ENCODE assay signal across 8 cellular contexts in the genomic region with DNA sequence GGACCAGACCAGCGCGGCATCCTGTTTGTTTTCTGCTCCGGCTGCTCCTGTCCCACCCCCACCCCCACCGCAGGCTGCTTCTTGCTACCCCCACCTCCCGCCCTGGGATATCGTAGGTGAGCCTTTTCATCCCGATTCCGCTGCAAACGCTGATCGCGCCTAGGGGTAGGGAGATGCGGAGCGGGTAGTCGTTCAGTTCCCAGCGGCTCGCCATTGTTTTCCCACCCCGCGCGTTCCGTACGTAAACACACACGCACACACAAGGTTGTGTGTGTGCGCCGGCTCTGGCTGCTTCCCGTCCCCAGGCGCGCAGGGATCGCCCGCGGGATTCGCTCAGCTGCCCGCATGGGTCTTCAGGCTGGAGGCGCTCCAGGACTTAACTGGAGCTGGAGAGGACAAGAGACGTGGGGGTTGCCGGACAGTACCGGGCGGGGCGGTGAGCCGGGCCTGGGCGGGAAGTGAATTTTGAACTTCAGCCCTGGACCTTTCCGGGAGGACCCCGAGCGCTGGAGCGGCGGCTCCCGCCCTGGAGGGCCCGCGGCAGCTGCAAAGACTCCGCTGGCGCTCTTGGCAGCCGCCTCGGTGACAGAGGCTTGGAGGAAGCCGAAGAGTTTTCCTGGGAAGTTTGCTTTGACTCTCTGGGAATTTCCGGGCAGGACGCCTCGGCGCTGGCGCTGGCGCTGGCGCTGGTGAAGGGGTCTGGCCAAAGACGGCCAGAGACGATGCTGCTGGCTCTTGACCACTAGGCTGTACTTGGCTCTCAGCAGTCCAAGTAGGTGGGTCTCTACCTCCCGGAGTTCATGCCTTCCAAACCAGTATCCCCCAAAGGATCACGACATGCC. TPM values are rescaled to one million over a fixed set of nuclear protein-coding genes. Genes with fewer than 3 reads are reported as not detected.
DNase-seq lines count a peak whose midpoint lies in the region; ATAC-seq and TF ChIP-seq lines count a peak whose summit lies in the region.

No MANE protein-coding gene starts in this region.

- no peaks in the 10 kb centered on the region for H3K36me3 ChIP-seq in parathyroid adenoma (ENCODE audit: control insufficient read depth, insufficient read depth, low read length)

- peaks cover 4% of the 10 kb centered on the region for H3K4me1 ChIP-seq in parathyroid adenoma

- ATAC-seq in left ventricle myocardium superior (peak; percentile 67), HG03439 (IDR thresholded peaks at IDR 0.05; ENCODE audit: unreplicated experiment) (no peak), GM21737 (IDR thresholded peaks at IDR 0.05; ENCODE audit: unreplicated experiment) (no peak)

- peak overlapping the region; percentile 81 for H3K4me2 ChIP-seq in parathyroid adenoma (ENCODE audit: low read length)

- TF ChIP-seq CTCF in parathyroid adenoma (IDR thresholded peaks at IDR 0.05) = no peak

- no peaks in the 10 kb centered on the region for H3K27me3 ChIP-seq in parathyroid adenoma (ENCODE audit: control insufficient read depth, insufficient read depth, low read length)

- DNase-seq in DMS53 treated with DMSO at 0.1 percent for 48 hours (lab: John Stamatoyannopoulos, UW; ENCODE audit: unreplicated experiment) (peak; percentile 46), NCI-H1092 (lab: John Stamatoyannopoulos, UW) (peak; percentile 53), anterior cingulate cortex (lab: John Stamatoyannopoulos, UW) (peak in 38 of 58 donors; percentile 21 to 76 (median 48)), left ventricle myocardium superior (peak; percentile 89), HUDEP-2 (lab: John Stamatoyannopoulos, UW; ENCODE audit: unreplicated experiment in 76 of 76) (no peak)

- H3K9ac ChIP-seq in parathyroid adenoma = no peak overlapping the region

- H3K79me2 ChIP-seq in parathyroid adenoma = peaks cover 31% of the 10 kb centered on the region

- peak overlapping the region; percentile 82 for H3K4me3 ChIP-seq in parathyroid adenoma (ENCODE audit: low read depth, low read length)

- H3K9me3 ChIP-seq in parathyroid adenoma (ENCODE audit: control insufficient read depth, low read length) = no peaks in the 10 kb centered on the region

- peak overlapping the region; percentile 6 for H2AFZ ChIP-seq in parathyroid adenoma

- peak overlapping the region; percentile 81 for H3K27ac ChIP-seq in parathyroid adenoma

- intact Hi-C loops in left ventricle myocardium superior (cut with micrococcal nuclease) = no loop called here

RNA-seq across cellular contexts. Expression of gene SOX13, which starts 1.6 kb away (rescaled TPM):
- total RNA-seq in left ventricle myocardium superior = 12.7 TPM

Comparison
In these comparisons a context has a peak if more than half of its experiments do, and no peak if none do; other contexts are left out.
1. DNase-seq: peak in DMS53 treated with DMSO at 0.1 percent for 48 hours (single experiment), NCI-H1092 (single experiment), anterior cingulate cortex (38 of 58) and left ventricle myocardium superior (single experiment); none in HUDEP-2 (0 of 76).